ENCODE assay signal across 18 cellular contexts in genomic region chr3:111589303-111590095, GRCh38. TPM values are rescaled to one million over a fixed set of nuclear protein-coding genes. Genes with fewer than 3 reads are reported as not detected.
DNase-seq lines count a peak whose midpoint lies in the region; ATAC-seq lines count a peak whose summit lies in the region.
"Had no signal": no experiment of that assay in that cellular context is flagged by ENCODE, and none has a peak within 500 bp of the region (broad histone marks: within the 10 kb centered on the region; RNA-seq: fewer than 3 reads in every experiment).

No MANE protein-coding gene starts in this region.

- peaks cover 1% of the 10 kb centered on the region for H3K79me2 ChIP-seq in trophoblast cell (ENCODE audit: control insufficient read depth, insufficient read depth, low read length, poor library complexity)

- peak overlapping the region; percentile 55 for H3K27ac Mint-ChIP-seq in activated CD8-positive, alpha-beta memory T cell treated with anti-CD3 and anti-CD28 coated beads, Interleukin-2, amount 10 ng/mL, durations not matched to agents 7 days and 5 days
- H3K27ac Mint-ChIP-seq in central memory CD8-positive, alpha-beta T cell (ENCODE audit: low read depth) = peak overlapping the region; percentile 33
- H3K27ac Mint-ChIP-seq in T-cell = no peak overlapping the region
- H3K27ac Mint-ChIP-seq: endodermal cell, WTC11 had no signal

- no peak overlapping the region for H2BK12ac ChIP-seq in trophoblast cell (ENCODE audit: low read length)

- no peak overlapping the region for H3K4me3 Mint-ChIP-seq in activated CD8-positive, alpha-beta memory T cell treated with anti-CD3 and anti-CD28 coated beads, Interleukin-2, amount 10 ng/mL, durations not matched to agents 7 days and 5 days
- H3K4me3 Mint-ChIP-seq in central memory CD8-positive, alpha-beta T cell = no peak overlapping the region
- no peak overlapping the region for H3K4me3 Mint-ChIP-seq in T-cell
- H3K4me3 Mint-ChIP-seq: endodermal cell, WTC11 had no signal

- POLR2A ChIA-PET in T-cell (lab: Charles Lee) = no interaction called here

- no peak overlapping the region for H4K91ac ChIP-seq in trophoblast cell (ENCODE audit: low read depth, low read length)

- H2BK120ac ChIP-seq in trophoblast cell (ENCODE audit: insufficient read depth, low read length, poor library complexity) = no peak overlapping the region

- CTCF ChIA-PET in activated CD8-positive, alpha-beta memory T cell treated with anti-CD3 and anti-CD28 coated beads, Interleukin-2, amount 10 ng/mL, durations not matched to agents 7 days and 5 days (lab: Charles Lee) = interaction anchor here (1.3 to 3.8 kb wide), 4 partner anchors 12 to 79 kb away, joined by 4 to 24 read pairs (median 10); no protein-coding TSS in a partner anchor
- CTCF ChIA-PET in T-cell (lab: Charles Lee) = interaction anchor here in 1 of 2 donors (0.8 kb wide), 1 partner anchor 12 kb away, joined by 3 read pairs; no protein-coding TSS in a partner anchor

- H2AK5ac ChIP-seq in trophoblast cell (ENCODE audit: low read length) = no peak overlapping the region

- no peaks in the 10 kb centered on the region for H3K36me3 ChIP-seq in trophoblast cell (ENCODE audit: control insufficient read depth in 1 of 2, insufficient read depth in 2 of 2, low read length in 2 of 2)
- H3K36me3 ChIP-seq: cardiac muscle cell, gastrocnemius medialis, right lobe of liver, tibial nerve had no signal

- H3K4me1 ChIP-seq in trophoblast cell (ENCODE audit: control insufficient read depth in 1 of 2, insufficient read depth in 2 of 2, low read length in 2 of 2) = peaks cover 10 to 20% of the 10 kb centered on the region in 2 experiments
- H3K4me1 ChIP-seq: gastrocnemius medialis, right lobe of liver, tibial nerve had no signal

- no peak for DNase-seq in activated CD8-positive, alpha-beta memory T cell treated with anti-CD3 and anti-CD28 coated beads, Interleukin-2, amount 10 ng/mL, durations not matched to agents 7 days and 5 days
- DNase-seq in activated CD8-positive, alpha-beta memory T cell treated with anti-CD3 and anti-CD28 coated beads for 24 hours = no peak
- DNase-seq in LHCN-M2 (ENCODE audit: low read depth) (peak; percentile 19), trophoblast cell (peak in 1 of 2 donors; percentile 23), T-cell (no peak)
- DNase-seq in central memory CD8-positive, alpha-beta T cell (ENCODE audit: low spot score in 2 of 2) = no peak
- DNase-seq: DMS 273 treated with DMSO at 0.1 percent for 48 hours, endodermal cell, gastrocnemius medialis, NCI-H187, NCI-H510A treated with DMSO at 0.1 percent for 48 hours, right lobe of liver had no signal

- H3K9ac ChIP-seq in trophoblast cell (ENCODE audit: low read length) = no peak overlapping the region

- no peak overlapping the region for H2AFZ ChIP-seq in trophoblast cell (ENCODE audit: insufficient read depth, low read length, poor library complexity)

- peaks cover 2% of the 10 kb centered on the region for H3K9me3 ChIP-seq in trophoblast cell (ENCODE audit: insufficient read depth, low read depth, low read length)
- H3K9me3 ChIP-seq: gastrocnemius medialis, right lobe of liver had no signal

- H4K8ac ChIP-seq in trophoblast cell (ENCODE audit: low read depth, low read length) = no peak overlapping the region

- no peaks in the 10 kb centered on the region for H3K27me3 ChIP-seq in trophoblast cell (ENCODE audit: insufficient read depth, low read length)
- H3K27me3 ChIP-seq: cardiac muscle cell, gastrocnemius medialis, right lobe of liver, tibial nerve had no signal

- H2BK5ac ChIP-seq in trophoblast cell (ENCODE audit: low read depth, low read length, poor library complexity) = no peak overlapping the region

- peak overlapping the region; percentile 48 for H3K27ac ChIP-seq in trophoblast cell (ENCODE audit: low read depth, low read length)
- H3K27ac ChIP-seq: cardiac muscle cell, gastrocnemius medialis, right lobe of liver, tibial nerve had no signal

- H3K4ac ChIP-seq in trophoblast cell (ENCODE audit: low read depth, low read length) = no peak overlapping the region

- H3K18ac ChIP-seq in trophoblast cell (ENCODE audit: low read length) = no peak overlapping the region

- peaks cover 66% of the 10 kb centered on the region for H3K4me1 Mint-ChIP-seq in activated CD8-positive, alpha-beta memory T cell treated with anti-CD3 and anti-CD28 coated beads, Interleukin-2, amount 10 ng/mL, durations not matched to agents 7 days and 5 days
- H3K4me1 Mint-ChIP-seq in central memory CD8-positive, alpha-beta T cell = peaks cover 54% of the 10 kb centered on the region
- H3K4me1 Mint-ChIP-seq in T-cell = peaks cover 43 to 51% (median 45%) of the 10 kb centered on the region in 3 donors
- H3K4me1 Mint-ChIP-seq: endodermal cell had no signal

- no CpG with 5 or more reads among the region's 2 CpGs for WGBS in trophoblast cell (ENCODE audit: extremely low coverage, insufficient coverage, insufficient read length)

- peaks cover 7% of the 10 kb centered on the region for H3K79me1 ChIP-seq in trophoblast cell (ENCODE audit: low read length)

- H3K4me3 ChIP-seq in trophoblast cell (ENCODE audit: low read depth, low read length) = no peak overlapping the region
- H3K4me3 ChIP-seq: cardiac muscle cell, gastrocnemius medialis, right lobe of liver, tibial nerve had no signal

- H3K4me2 ChIP-seq in trophoblast cell (ENCODE audit: low read length) = no peak overlapping the region

- no peak overlapping the region for H4K12ac ChIP-seq in trophoblast cell (ENCODE audit: low read depth, low read length)

- ATAC-seq in activated CD8-positive, alpha-beta memory T cell treated with anti-CD3 and anti-CD28 coated beads, Interleukin-2, amount 10 ng/mL, durations not matched to agents 7 days and 5 days = no peak
- ATAC-seq in central memory CD8-positive, alpha-beta T cell (replicated peaks; ENCODE audit: extremely low read depth, poor library complexity, severe bottlenecking) = no peak
- no peak for ATAC-seq in T-cell (replicated peaks in 1 of 4)
- no peak for ATAC-seq in HG03025 (IDR thresholded peaks at IDR 0.05; ENCODE audit: low FRiP score, unreplicated experiment)
- no peak for ATAC-seq in HG03469 (IDR thresholded peaks at IDR 0.05; ENCODE audit: unreplicated experiment)
- ATAC-seq: gastrocnemius medialis, PC-3, right lobe of liver, WTC11 had no signal

- no peak overlapping the region for H3K23ac ChIP-seq in trophoblast cell (ENCODE audit: low read length)

- H3K36me3 Mint-ChIP-seq in activated CD8-positive, alpha-beta memory T cell treated with anti-CD3 and anti-CD28 coated beads, Interleukin-2, amount 10 ng/mL, durations not matched to agents 7 days and 5 days = peaks cover 83% of the 10 kb centered on the region
- H3K36me3 Mint-ChIP-seq in central memory CD8-positive, alpha-beta T cell (ENCODE audit: insufficient read depth) = peaks cover 38% of the 10 kb centered on the region
- peaks cover 66% of the 10 kb centered on the region for H3K36me3 Mint-ChIP-seq in T-cell

- no peaks in the 10 kb centered on the region for H3K9me3 Mint-ChIP-seq in activated CD8-positive, alpha-beta memory T cell treated with anti-CD3 and anti-CD28 coated beads, Interleukin-2, amount 10 ng/mL, durations not matched to agents 7 days and 5 days (ENCODE audit: low read depth)
- no peaks in the 10 kb centered on the region for H3K9me3 Mint-ChIP-seq in central memory CD8-positive, alpha-beta T cell
- no peaks in the 10 kb centered on the region for H3K9me3 Mint-ChIP-seq in T-cell

- no peak overlapping the region for H3K14ac ChIP-seq in trophoblast cell (ENCODE audit: low read length)

- H3K27me3 Mint-ChIP-seq in activated CD8-positive, alpha-beta memory T cell treated with anti-CD3 and anti-CD28 coated beads, Interleukin-2, amount 10 ng/mL, durations not matched to agents 7 days and 5 days = no peaks in the 10 kb centered on the region
- H3K27me3 Mint-ChIP-seq in central memory CD8-positive, alpha-beta T cell = no peaks in the 10 kb centered on the region
- no peaks in the 10 kb centered on the region for H3K27me3 Mint-ChIP-seq in T-cell

RNA-seq across cellular contexts. Expression of gene ZBED2, which starts 5.6 kb away (rescaled TPM):
- 10 to 100 TPM; 27.2 to 90.6 TPM for total RNA-seq in activated CD8-positive, alpha-beta memory T cell treated with anti-CD3 and anti-CD28 coated beads, Interleukin-2, amount 10 ng/mL, durations not matched to agents 7 days and 5 days
- total RNA-seq in LHCN-M2 (2014; rRNA removed) = not detected in 2 replicates
- 0.04 TPM for polyA plus RNA-seq in LHCN-M2 (2012)
- 7.3 and 7.8 TPM in 2 replicates for polyA plus RNA-seq in trophoblast cell (2013)
- under 1 TPM in 3 of 5 donors, not detected in 2; 0.35 to 0.82 (median 0.73) TPM for total RNA-seq in T-cell
- total RNA-seq: cardiac muscle cell, endodermal cell, gastrocnemius medialis, right lobe of liver, tibial nerve had no signal
- polyA plus RNA-seq: cardiac muscle cell had no signal

RNA-seq across cellular contexts. Expression of gene CD96, which starts 47.5 kb away (rescaled TPM):
- total RNA-seq in activated CD8-positive, alpha-beta memory T cell treated with anti-CD3 and anti-CD28 coated beads, Interleukin-2, amount 10 ng/mL, durations not matched to agents 7 days and 5 days = 100 to 1,000 TPM; 290 to 311 TPM
- total RNA-seq in LHCN-M2 (2014; rRNA removed) (0.11 TPM in 1 of 2 replicates, not detected in the other), T-cell (100 to 1,000 TPM; 183 to 229 (median 203) TPM)
- polyA plus RNA-seq in LHCN-M2 (2012) = not detected
- polyA plus RNA-seq in trophoblast cell (2013) = 0.46 and 0.49 TPM in 2 replicates
- total RNA-seq: cardiac muscle cell, endodermal cell, PC-3 had no signal
- polyA plus RNA-seq: cardiac muscle cell had no signal

Comparison
In these comparisons a context has a peak if more than half of its experiments do, and no peak if none do; other contexts are left out.
1. H3K27ac Mint-ChIP-seq: peak in activated CD8-positive, alpha-beta memory T cell treated with anti-CD3 and anti-CD28 coated beads, Interleukin-2, amount 10 ng/mL, durations not matched to agents 7 days and 5 days (single experiment) and central memory CD8-positive, alpha-beta T cell (single experiment); none in T-cell (0 of 2).
2. RNA of gene ZBED2, which starts 5.6 kb away (total RNA-seq): 27.2 to 90.6 TPM in activated CD8-positive, alpha-beta memory T cell treated with anti-CD3 and anti-CD28 coated beads, Interleukin-2, amount 10 ng/mL, durations not matched to agents 7 days and 5 days; 0.35 to 0.82 TPM in T-cell and not detected in LHCN-M2; every median in the first group is over 10 times any median in the second.
3. RNA of gene CD96, which starts 47.5 kb away (total RNA-seq): 290 to 311 TPM in activated CD8-positive, alpha-beta memory T cell treated with anti-CD3 and anti-CD28 coated beads, Interleukin-2, amount 10 ng/mL, durations not matched to agents 7 days and 5 days and 183 to 229 TPM in T-cell; 0.11 TPM in LHCN-M2; every median in the first group is over 100 times any median in the second.